In the genomic region with DNA sequence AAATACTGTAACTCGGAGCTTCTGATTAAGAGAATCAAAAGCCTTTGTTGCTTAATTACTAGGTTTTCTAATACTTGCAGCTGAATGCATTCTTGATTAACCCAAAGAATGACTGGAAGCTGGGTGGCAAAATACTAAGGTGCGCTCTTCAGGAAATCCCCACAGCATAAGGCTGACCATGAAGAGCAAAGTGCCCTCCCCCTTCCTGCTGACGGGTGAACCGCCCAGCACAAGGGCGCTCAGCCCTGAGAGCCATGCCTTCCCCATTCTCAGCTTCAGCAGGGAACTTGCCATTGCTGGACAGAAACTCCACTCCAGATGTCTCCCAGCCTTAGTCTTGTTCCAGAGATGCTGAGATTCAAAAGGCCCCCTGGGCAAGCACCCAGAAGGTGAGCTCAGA, we compare ENCODE assay signal across 12 cellular contexts.
"Had no signal": no experiment of that assay in that cellular context is flagged by ENCODE, and none has a peak within 500 bp of the region (broad histone marks: within the 10 kb centered on the region; RNA-seq: fewer than 3 reads in every experiment).

No MANE protein-coding gene starts in this region.

- H3K4me3 Mint-ChIP-seq: endodermal cell had no signal

- H3K27ac Mint-ChIP-seq: endodermal cell had no signal

- H2AFZ ChIP-seq: parathyroid adenoma had no signal

- H3K9ac ChIP-seq: parathyroid adenoma had no signal

- DNase-seq: activated CD4-positive, alpha-beta T cell treated with anti-CD3 and anti-CD28 coated beads for 1 hour; activated CD8-positive, alpha-beta memory T cell treated with anti-CD3 and anti-CD28 coated beads for 24 hours; activated naive CD4-positive, alpha-beta T cell treated with anti-CD3 and anti-CD28 coated beads, Interleukin-2, amount 50 U/mL, for 16 hours; brain microvascular endothelial cell; dermis blood vessel endothelial cell; endodermal cell; hippocampal formation; kidney glomerular epithelial cell; SW 1271; T-helper 9 cell; trophoblast cell had no signal

- H3K27ac ChIP-seq: brain microvascular endothelial cell, parathyroid adenoma had no signal

- H3K27me3 ChIP-seq: brain microvascular endothelial cell had no signal

- H3K36me3 ChIP-seq: brain microvascular endothelial cell had no signal

- H3K79me2 ChIP-seq: parathyroid adenoma had no signal
